9 cellular contexts compared by ENCODE assay signal in genomic region chr20:49568491-49569151, GRCh38. TPM values are rescaled to one million over a fixed set of nuclear protein-coding genes. Genes with fewer than 3 reads are reported as not detected.
DNase-seq lines count a peak whose midpoint lies in the region; ATAC-seq and TF ChIP-seq lines count a peak whose summit lies in the region.
"Had no signal": no experiment of that assay in that cellular context is flagged by ENCODE, and none has a peak within 500 bp of the region (broad histone marks: within the 10 kb centered on the region; RNA-seq: fewer than 3 reads in every experiment).

No MANE protein-coding gene starts in this region.

- peak; percentile 40 for ATAC-seq in stimulated activated effector memory CD8-positive, alpha-beta T cell treated with anti-CD3 and anti-CD28 coated beads, Interleukin-12 subunit alpha, Interleukin-12 subunit beta, amount 100 ng/mL, for 72 hours
- ATAC-seq in HG03378 (IDR thresholded peaks at IDR 0.05; ENCODE audit: unreplicated experiment), result no peak
- no peak for ATAC-seq in HG03354 (IDR thresholded peaks at IDR 0.05; ENCODE audit: poor library complexity, severe bottlenecking, unreplicated experiment)

- no peak for TF ChIP-seq CTCF in dorsolateral prefrontal cortex (IDR thresholded peaks at IDR 0.05 in 54 of 56, conservative IDR thresholded peaks at IDR 0.05 in 2 of 56; ENCODE audit: low read depth in 1 of 56, partially characterized antibody in 56 of 56)

- H3K27me3 ChIP-seq in ectodermal cell (ENCODE audit: control insufficient read depth, insufficient read depth, low read length, poor library complexity, severe bottlenecking), result no peaks in the 10 kb centered on the region
- peaks cover 0 to 37% (median 9%) of the 10 kb centered on the region in 45 donors for H3K27me3 ChIP-seq in dorsolateral prefrontal cortex

- H3K9me3 ChIP-seq in ectodermal cell (ENCODE audit: control insufficient read depth, low read length), result no peaks in the 10 kb centered on the region

- peaks cover 35% of the 10 kb centered on the region for H3K4me1 Mint-ChIP-seq in stimulated activated effector memory CD8-positive, alpha-beta T cell treated with anti-CD3 and anti-CD28 coated beads, Interleukin-12 subunit alpha, Interleukin-12 subunit beta, amount 100 ng/mL, for 72 hours

- no peaks in the 10 kb centered on the region for H3K36me3 ChIP-seq in ectodermal cell (ENCODE audit: control insufficient read depth, insufficient read depth, low read length)

- H3K4me3 Mint-ChIP-seq in stimulated activated effector memory CD8-positive, alpha-beta T cell treated with anti-CD3 and anti-CD28 coated beads, Interleukin-12 subunit alpha, Interleukin-12 subunit beta, amount 100 ng/mL, for 72 hours, result peak overlapping the region; percentile 64

- no peaks in the 10 kb centered on the region for H3K9me3 Mint-ChIP-seq in stimulated activated effector memory CD8-positive, alpha-beta T cell treated with anti-CD3 and anti-CD28 coated beads, Interleukin-12 subunit alpha, Interleukin-12 subunit beta, amount 100 ng/mL, for 72 hours

- H3K4me3 ChIP-seq in ectodermal cell (ENCODE audit: insufficient read depth, low read depth, low read length) (no peak overlapping the region), dorsolateral prefrontal cortex (peak overlapping the region in 10 of 59 donors; percentile 1 to 67 (median 56))

- H3K27ac ChIP-seq in ectodermal cell (ENCODE audit: insufficient read depth, low read depth, low read length, poor library complexity, severe bottlenecking) (peak overlapping the region; percentile 62), dorsolateral prefrontal cortex (peak overlapping the region in 3 of 59 donors; percentile 14 to 22 (median 21))

- DNase-seq in NCI-H82 (lab: John Stamatoyannopoulos, UW) (peak; percentile 23), NCI-H82 treated with DMSO at 0.1 percent for 48 hours (lab: John Stamatoyannopoulos, UW; ENCODE audit: unreplicated experiment) (no peak), left kidney (ENCODE audit: low read depth, low spot score) (peak; percentile 83), dorsolateral prefrontal cortex (no peak)
- DNase-seq in stimulated activated effector memory CD8-positive, alpha-beta T cell treated with anti-CD3 and anti-CD28 coated beads, Interleukin-12 subunit alpha, Interleukin-12 subunit beta, amount 100 ng/mL, for 72 hours (ENCODE audit: low spot score in 2 of 2), result no peak
- DNase-seq: NCI-H1092 treated with DMSO at 0.1 percent for 48 hours had no signal

- H3K4me1 ChIP-seq in ectodermal cell (ENCODE audit: control insufficient read depth, insufficient read depth, low read length), result peaks cover 22% of the 10 kb centered on the region

- 23 to 30% methylated on average over 12 to 13 of the region's 14 CpGs for WGBS in ectodermal cell, 2 experiments

- peaks cover 6% of the 10 kb centered on the region for H3K36me3 Mint-ChIP-seq in stimulated activated effector memory CD8-positive, alpha-beta T cell treated with anti-CD3 and anti-CD28 coated beads, Interleukin-12 subunit alpha, Interleukin-12 subunit beta, amount 100 ng/mL, for 72 hours

- H3K27ac Mint-ChIP-seq in stimulated activated effector memory CD8-positive, alpha-beta T cell treated with anti-CD3 and anti-CD28 coated beads, Interleukin-12 subunit alpha, Interleukin-12 subunit beta, amount 100 ng/mL, for 72 hours, result peak overlapping the region; percentile 83

- intact Hi-C loops in dorsolateral prefrontal cortex (cut with DNase I), result no loop called here

RNA-seq across cellular contexts. Expression of gene PTGIS, which starts 0.7 kb away (rescaled TPM):
- 47.6 TPM for polyA plus RNA-seq in ectodermal cell (2013, experiment 1 of 4)
- 50.8 TPM for polyA plus RNA-seq in ectodermal cell (2013, experiment 2 of 4)
- 27.5 TPM for polyA plus RNA-seq in ectodermal cell (2013, experiment 3 of 4)
- 29.8 TPM for polyA plus RNA-seq in ectodermal cell (2013, experiment 4 of 4)
- 10 to 100 TPM in 2 of 120 experiments, 1 to 10 TPM in 113, under 1 TPM in 5; 0.66 to 21.1 (median 2.7) TPM for total RNA-seq in dorsolateral prefrontal cortex

Comparison
In these comparisons a context has a peak if more than half of its experiments do, and no peak if none do; other contexts are left out.
1. DNase-seq: peak in NCI-H82 (single experiment) and left kidney (single experiment); none in NCI-H82 treated with DMSO at 0.1 percent for 48 hours (single experiment), stimulated activated effector memory CD8-positive, alpha-beta T cell treated with anti-CD3 and anti-CD28 coated beads, Interleukin-12 subunit alpha, Interleukin-12 subunit beta, amount 100 ng/mL, for 72 hours (0 of 2) and dorsolateral prefrontal cortex (0 of 10).